In genomic region chr1:63674865-63675815, GRCh38 we compare ENCODE assay signal across 11 cellular contexts.
DNase-seq lines count a peak whose midpoint lies in the region; ATAC-seq and TF ChIP-seq lines count a peak whose summit lies in the region.
"Had no signal": no experiment of that assay in that cellular context is flagged by ENCODE, and none has a peak within 500 bp of the region (broad histone marks: within the 10 kb centered on the region; RNA-seq: fewer than 3 reads in every experiment).

No MANE protein-coding gene starts in this region.

- H3K9me3 ChIP-seq in BE2C = no peaks in the 10 kb centered on the region
- H3K9me3 ChIP-seq in esophagus (ENCODE audit: control insufficient read depth in 2 of 2, insufficient read depth in 1 of 2, low read depth in 1 of 2, low read length in 1 of 2) = peaks cover 0 to 2% of the 10 kb centered on the region in 2 donors

- peak; percentile 41 for DNase-seq in BE2C
- DNase-seq in NCI-H82 treated with DMSO at 0.1 percent for 48 hours (lab: John Stamatoyannopoulos, UW; ENCODE audit: unreplicated experiment) = peak; percentile 26
- no peak for DNase-seq in omental fat pad (ENCODE audit: low spot score)
- DNase-seq in SW480 (ENCODE audit: low spot score) = no peak
- DNase-seq in T-helper 1 cell = no peak
- DNase-seq in H4 (ENCODE audit: low spot score) = no peak
- DNase-seq: activated naive CD8-positive, alpha-beta T cell treated with anti-CD3 and anti-CD28 coated beads for 36 hours; NCI-H187 treated with DMSO at 0.1 percent for 48 hours had no signal

- TF ChIP-seq CTCF in BE2C (IDR thresholded peaks at IDR 0.05; ENCODE audit: low read depth, low read length) (no peak), omental fat pad (IDR thresholded peaks at IDR 0.05) (no peak)

- no peaks in the 10 kb centered on the region for H3K4me1 ChIP-seq in BE2C
- peaks cover 2 to 9% of the 10 kb centered on the region in 2 donors for H3K4me1 ChIP-seq in esophagus (ENCODE audit: control insufficient read depth in 2 of 2, insufficient read depth in 2 of 2, low read length in 1 of 2)

- ATAC-seq in omental fat pad (ENCODE audit: low FRiP score) (peak; percentile 18), GM21723 (IDR thresholded peaks at IDR 0.05; ENCODE audit: unreplicated experiment) (no peak)

- no peak overlapping the region for H3K4me3 ChIP-seq in BE2C (ENCODE audit: low read depth, low read length)
- H3K4me3 ChIP-seq in esophagus (ENCODE audit: low read depth in 1 of 2, low read length in 2 of 2) = no peak overlapping the region

- H3K27me3 ChIP-seq in BE2C (no peaks in the 10 kb centered on the region), esophagus (ENCODE audit: control insufficient read depth in 1 of 2, insufficient read depth in 2 of 2, low read length in 2 of 2) (no peaks in the 10 kb centered on the region)

- WGBS in esophagus, 2 donors = 36 to 47% methylated on average over 15 of the region's 15 CpGs

- H3K27ac ChIP-seq in esophagus (ENCODE audit: low read depth in 2 of 2, low read length in 1 of 2) = peak overlapping the region; percentile 8 to 74
- H3K27ac ChIP-seq: epithelial cell of prostate had no signal

- H3K36me3 ChIP-seq in BE2C (no peaks in the 10 kb centered on the region), esophagus (ENCODE audit: control insufficient read depth in 2 of 2, insufficient read depth in 2 of 2, low read length in 1 of 2) (no peaks in the 10 kb centered on the region)

Comparison
In these comparisons a context has a peak if more than half of its experiments do, and no peak if none do; other contexts are left out.
1. DNase-seq: peak in BE2C (single experiment) and NCI-H82 treated with DMSO at 0.1 percent for 48 hours (single experiment); none in omental fat pad (single experiment), SW480 (single experiment), T-helper 1 cell (0 of 5) and H4 (single experiment).